ENCODE assay signal across 8 cellular contexts in the genomic region with DNA sequence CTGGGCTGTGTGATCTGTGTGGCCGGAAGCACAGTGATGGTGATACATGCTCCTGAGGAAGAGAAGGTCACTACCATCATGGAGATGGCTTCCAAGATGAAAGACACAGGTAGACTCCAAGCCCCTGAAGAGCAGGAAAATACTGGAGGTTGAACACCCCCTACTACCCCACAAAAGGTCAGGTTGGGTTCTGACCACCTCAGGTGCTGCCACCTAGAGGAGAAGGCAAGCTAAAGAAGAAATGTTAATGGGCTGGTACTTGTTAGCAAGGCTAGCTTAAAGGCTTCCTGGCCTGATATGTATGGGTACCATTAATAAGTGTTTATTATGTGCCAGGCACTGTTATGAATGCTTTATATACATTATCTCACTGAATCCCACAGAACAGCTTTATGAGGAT. TPM values are rescaled to one million over a fixed set of nuclear protein-coding genes. Genes with fewer than 3 reads are reported as not detected.
DNase-seq lines count a peak whose midpoint lies in the region; ATAC-seq and TF ChIP-seq lines count a peak whose summit lies in the region.

No MANE protein-coding gene starts in this region.

- H3K27ac ChIP-seq in MM.1S (ENCODE audit: low read length) (no peak overlapping the region), aorta (ENCODE audit: low read depth in 1 of 2, low read length in 2 of 2) (no peak overlapping the region)

- H3K4me1 ChIP-seq in MM.1S (ENCODE audit: low read length) (no peaks in the 10 kb centered on the region), aorta (ENCODE audit: control insufficient read depth in 1 of 2, insufficient read depth in 2 of 2, low read length in 2 of 2) (no peaks in the 10 kb centered on the region)

- H3K27me3 ChIP-seq in MM.1S (replicated peaks; ENCODE audit: insufficient read depth, low read length) (no peaks in the 10 kb centered on the region), aorta (ENCODE audit: control insufficient read depth in 1 of 2, insufficient read depth in 2 of 2, low read length in 1 of 2) (no peaks in the 10 kb centered on the region)

- no peaks in the 10 kb centered on the region for H3K79me2 ChIP-seq in MM.1S (ENCODE audit: low read length)

- H3K9me2 ChIP-seq in MM.1S (replicated peaks; ENCODE audit: insufficient read depth, low read length) = no peaks in the 10 kb centered on the region

- H3K4me3 Mint-ChIP-seq in memory B cell = no peak overlapping the region

- in situ Hi-C loops in astrocyte of the spinal cord (cut with HindIII; ENCODE audit: low sequenced_read_pairs) = no loop called here

- H3K4me1 Mint-ChIP-seq in memory B cell = peaks cover 35% of the 10 kb centered on the region

- intact Hi-C loops in sciatic nerve (cut with DNase I) (loop anchor here (10.0 kb wide), 1 partner anchor 147 kb away; no protein-coding TSS in a partner anchor), aorta (cut with DNase I) (loop anchor here in 1 of 2 donors (5.0 kb wide), 1 partner anchor 39 kb away; no protein-coding TSS in a partner anchor)

- peak; percentile 47 to 48 for DNase-seq in activated T-cell treated with anti-CD3 and anti-CD28 coated beads, Interleukin-2, amount 50 U/mL, for 48 hours
- DNase-seq in activated T-cell treated with anti-CD3 and anti-CD28 coated beads for 4 hours (no peak), MM.1S (peak; percentile 27), astrocyte of the spinal cord (ENCODE audit: low read depth, low spot score) (no peak), memory B cell (ENCODE audit: low spot score in 2 of 2) (no peak), sciatic nerve (ENCODE audit: low spot score) (no peak), MV-4-11 (lab: John Stamatoyannopoulos, UW) (no peak), aorta (no peak)

- peak; percentile 62 for TF ChIP-seq CTCF in MM.1S (IDR thresholded peaks at IDR 0.05; ENCODE audit: low read length)
- TF ChIP-seq CTCF in astrocyte of the spinal cord (IDR thresholded peaks at IDR 0.05; ENCODE audit: low read depth, low read length) = peak; percentile 67

- H3K4me3 ChIP-seq in MM.1S (ENCODE audit: low read length) (no peak overlapping the region), astrocyte of the spinal cord (ENCODE audit: low read depth, low read length) (no peak overlapping the region), aorta (ENCODE audit: low read length in 2 of 2) (no peak overlapping the region)

- peaks cover 39% of the 10 kb centered on the region for H3K36me3 Mint-ChIP-seq in memory B cell

- peak overlapping the region; percentile 64 for H3K27ac Mint-ChIP-seq in memory B cell

- no peak overlapping the region for H2AFZ ChIP-seq in MM.1S (ENCODE audit: low read length)

- H3K27me3 Mint-ChIP-seq in memory B cell = no peaks in the 10 kb centered on the region

- no peaks in the 10 kb centered on the region for H3F3A ChIP-seq in MM.1S (ENCODE audit: insufficient read depth, low read length)

- H3K9ac ChIP-seq in MM.1S (ENCODE audit: low read length) = no peak overlapping the region

- no peaks in the 10 kb centered on the region for H4K20me1 ChIP-seq in MM.1S (ENCODE audit: insufficient read depth, low read length)

- no peaks in the 10 kb centered on the region for H3K9me3 Mint-ChIP-seq in memory B cell

- H3K9me3 ChIP-seq in MM.1S (replicated peaks; ENCODE audit: insufficient read depth, low read length) (no peaks in the 10 kb centered on the region), aorta (ENCODE audit: control insufficient read depth, low read length) (no peaks in the 10 kb centered on the region)

- H3K4me2 ChIP-seq in MM.1S (ENCODE audit: low read depth, low read length) = no peak overlapping the region

- 100% methylated on average over 1 of the region's 1 CpG for WGBS in aorta, 2 donors

- peak; percentile 41 for ATAC-seq in memory B cell (ENCODE audit: low read depth)
- no peak for ATAC-seq in sciatic nerve
- no peak for ATAC-seq in aorta (ENCODE audit: low FRiP score)

- H3K36me3 ChIP-seq in MM.1S (replicated peaks; ENCODE audit: insufficient read depth, low read length) = no peaks in the 10 kb centered on the region
- H3K36me3 ChIP-seq in aorta (ENCODE audit: control insufficient read depth in 1 of 2, insufficient read depth in 2 of 2, low read length in 1 of 2) = no peaks in the 10 kb centered on the region

RNA-seq across cellular contexts. Expression of a gene that starts 11.7 kb away (rescaled TPM):
- total RNA-seq in sciatic nerve (0.36 TPM), aorta (under 1 TPM in 1 of 2 donors, not detected in 1; 0.55 TPM)
- polyA plus RNA-seq in aorta = under 1 TPM in 1 of 2 donors, not detected in 1; 0.28 TPM

Comparison
In these comparisons a context has a peak if more than half of its experiments do, and no peak if none do; other contexts are left out.
1. DNase-seq: peak in activated T-cell treated with anti-CD3 and anti-CD28 coated beads, Interleukin-2, amount 50 U/mL, for 48 hours (2 of 2) and MM.1S (single experiment); none in activated T-cell treated with anti-CD3 and anti-CD28 coated beads for 4 hours (single experiment), astrocyte of the spinal cord (single experiment), memory B cell (0 of 2), sciatic nerve (single experiment), MV-4-11 (single experiment) and aorta (0 of 2).